Comparison of ENCODE assay signal across 11 cellular contexts in the genomic region with DNA sequence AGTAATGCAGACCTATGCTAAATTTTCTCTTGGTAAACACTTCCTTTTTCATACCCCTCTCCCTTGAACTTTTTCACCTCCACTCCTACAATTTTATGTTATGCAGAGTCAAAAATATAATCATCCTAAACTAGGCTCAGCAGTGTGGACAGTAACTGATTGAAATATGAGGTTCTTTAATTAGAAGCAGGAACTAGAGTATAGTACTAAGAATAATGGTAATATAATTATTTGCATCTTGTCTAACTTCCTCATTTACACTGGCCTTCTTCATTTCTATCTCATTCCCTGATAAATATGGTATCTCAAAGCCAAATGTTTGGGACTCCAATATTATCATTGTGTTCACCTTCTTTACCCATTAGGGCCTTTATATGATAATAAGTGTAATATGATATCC. TPM values are rescaled to one million over a fixed set of nuclear protein-coding genes. Genes with fewer than 3 reads are reported as not detected.
DNase-seq lines count a peak whose midpoint lies in the region; ATAC-seq lines count a peak whose summit lies in the region.
"Had no signal": no experiment of that assay in that cellular context is flagged by ENCODE, and none has a peak within 500 bp of the region (broad histone marks: within the 10 kb centered on the region; RNA-seq: fewer than 3 reads in every experiment).

No MANE protein-coding gene starts in this region.

- no peak overlapping the region for H3K9ac ChIP-seq in GM23248

- no peak overlapping the region for H3K27ac ChIP-seq in GM23248
- H3K27ac ChIP-seq: transverse colon had no signal

- DNase-seq in GM23248 (no peak), germinal center (ENCODE audit: low spot score) (peak; percentile 3), NCI-H128 (lab: John Stamatoyannopoulos, UW; ENCODE audit: unreplicated experiment) (no peak)
- no peak for DNase-seq in stimulated activated CD4-positive, alpha-beta T cell treated with anti-CD3 and anti-CD28 coated beads, Interleukin-15, amount 100 ng/mL, for 24 hours
- DNase-seq in activated CD8-positive, alpha-beta memory T cell treated with anti-CD3 and anti-CD28 coated beads, Interleukin-2, amount 50 U/mL, for 4 hours: no peak
- DNase-seq: activated CD8-positive, alpha-beta memory T cell treated with anti-CD3 and anti-CD28 coated beads for 24 hours; NCI-H2081 treated with DMSO at 0.1 percent for 48 hours; transverse colon had no signal

- peaks cover 8% of the 10 kb centered on the region; the same call in 1 of the 2 replicates for H3K9me2 ChIP-seq in GM23248 (ENCODE audit: insufficient read depth)

- peaks cover 8% of the 10 kb centered on the region for H3K4me1 ChIP-seq in GM23248 (ENCODE audit: insufficient read depth)
- H3K4me1 ChIP-seq: transverse colon had no signal

- no peaks in the 10 kb centered on the region for H3K79me2 ChIP-seq in GM23248 (ENCODE audit: insufficient read depth)

- in situ Hi-C loops in GM23248 (cut with MboI): no loop called here

- ATAC-seq in GM19035 (IDR thresholded peaks at IDR 0.05; ENCODE audit: unreplicated experiment): peak; percentile 73
- peak; percentile 63 for ATAC-seq in HG03442 (IDR thresholded peaks at IDR 0.05; ENCODE audit: unreplicated experiment)
- ATAC-seq: SK-N-SH treated with all-trans-retinoic acid at 6 μM for 48 hours had no signal

- H3K4me2 ChIP-seq in GM23248 (ENCODE audit: unreplicated experiment): no peak overlapping the region

- H3K4me3 ChIP-seq in GM23248: no peak overlapping the region
- H3K4me3 ChIP-seq: transverse colon had no signal

- H2AFZ ChIP-seq in GM23248: peak overlapping the region; percentile 56; the same call in 1 of the 2 replicates

- H4K20me1 ChIP-seq in GM23248 (ENCODE audit: insufficient read depth): no peaks in the 10 kb centered on the region

- H3K9me3 ChIP-seq in GM23248 (ENCODE audit: low read depth): no peaks in the 10 kb centered on the region
- H3K9me3 ChIP-seq: transverse colon had no signal

- H3K36me3 ChIP-seq in GM23248 (ENCODE audit: low read depth): no peaks in the 10 kb centered on the region
- H3K36me3 ChIP-seq: transverse colon had no signal

- H3K27me3 ChIP-seq in GM23248 (replicated peaks; ENCODE audit: insufficient read depth): no peaks in the 10 kb centered on the region
- H3K27me3 ChIP-seq: transverse colon had no signal

- no peaks in the 10 kb centered on the region for H3F3A ChIP-seq in GM23248 (ENCODE audit: insufficient read depth)

RNA-seq across cellular contexts. Expression of a gene that starts 21.7 kb away (rescaled TPM):
- total RNA-seq in GM23248 (2014; rRNA removed; shearing (Covaris generic)): 1.1 TPM in 1 of 2 replicates, not detected in the other
- 0.30 and 0.40 TPM in 2 replicates for polyA plus RNA-seq in GM23248 (2016; fragmentation: Nextera tagmentation; extraction: Ambion mirVana)
